Comparison of ENCODE assay signal across 18 cellular contexts in the genomic region with DNA sequence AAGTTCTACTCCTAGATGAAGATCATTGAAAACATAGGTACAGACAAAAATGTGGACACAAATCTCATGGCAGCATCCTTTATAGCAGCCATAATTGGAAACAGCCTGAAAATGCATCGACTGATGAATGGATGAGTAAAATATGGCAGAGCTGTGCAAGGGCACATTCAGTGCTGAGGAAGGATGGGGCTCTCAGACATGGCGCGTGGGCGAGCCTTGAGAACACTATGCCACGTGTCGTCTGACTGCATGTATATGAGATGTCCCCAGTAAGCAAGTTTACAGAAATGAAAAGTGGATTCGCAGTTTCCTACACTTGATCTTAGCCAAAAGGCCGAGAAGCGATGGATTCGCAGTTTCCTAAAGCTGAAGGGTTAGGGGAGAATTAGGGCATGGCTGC.
DNase-seq lines count a peak whose midpoint lies in the region; ATAC-seq and TF ChIP-seq lines count a peak whose summit lies in the region.
"Had no signal": no experiment of that assay in that cellular context is flagged by ENCODE, and none has a peak within 500 bp of the region (broad histone marks: within the 10 kb centered on the region; RNA-seq: fewer than 3 reads in every experiment).

No MANE protein-coding gene starts in this region.

- H3K4me3 ChIP-seq in dorsolateral prefrontal cortex (no peak overlapping the region), hepatocyte (no peak overlapping the region), HAP-1 (no peak overlapping the region)

- no peak for TF ChIP-seq CTCF in dorsolateral prefrontal cortex (IDR thresholded peaks at IDR 0.05 in 54 of 56, conservative IDR thresholded peaks at IDR 0.05 in 2 of 56; ENCODE audit: low read depth in 1 of 56, partially characterized antibody in 56 of 56)
- TF ChIP-seq CTCF in hepatocyte (IDR thresholded peaks at IDR 0.05; ENCODE audit: poor library complexity), result no peak

- intact Hi-C loops in dorsolateral prefrontal cortex (cut with DNase I) (no loop called here), posterior cingulate gyrus (cut with DNase I) (no loop called here)

- peak; percentile 39 for DNase-seq in Ammon's horn (ENCODE audit: low spot score)
- DNase-seq in dorsolateral prefrontal cortex, result peak in 8 of 10 donors; percentile 9 to 85 (median 76)
- DNase-seq in hepatocyte (ENCODE audit: low spot score), result no peak
- peak in 7 of 10 donors; percentile 55 to 94 (median 73) for DNase-seq in posterior cingulate gyrus
- no peak for DNase-seq in HAP-1 (ENCODE audit: low spot score in 2 of 2)
- DNase-seq in stimulated activated naive CD8-positive, alpha-beta T cell treated with anti-CD3 and anti-CD28 coated beads, Interleukin-15, Interleukin-2, amounts not matched to agents 100 U/mL and 50 U/mL, for 24 hours, result no peak
- no peak for DNase-seq in activated T-cell treated with anti-CD3 and anti-CD28 coated beads, Interleukin-2, amount 50 U/mL, for 48 hours
- DNase-seq: AML-193, GDM1, GOT3, KG1, MV-4-11, NCI-H1694 treated with DMSO at 0.1 percent for 48 hours, NCI-H510A, NCI-H774, SHP77 treated with DMSO at 0.1 percent for 48 hours had no signal

- in situ Hi-C loops in HAP-1 (cut with MboI; ENCODE audit: low sequenced_read_pairs), result no loop called here

- ATAC-seq in HG02970 (IDR thresholded peaks at IDR 0.05; ENCODE audit: low FRiP score, unreplicated experiment), result no peak
- ATAC-seq in stimulated activated naive CD8-positive, alpha-beta T cell treated with anti-CD3 and anti-CD28 coated beads, Interleukin-15, Interleukin-2, amounts not matched to agents 100 U/mL and 50 U/mL, for 24 hours, result no peak

- no peak overlapping the region for H2AFZ ChIP-seq in hepatocyte

- H3K9me2 ChIP-seq in hepatocyte (replicated peaks; ENCODE audit: insufficient read depth), result no peaks in the 10 kb centered on the region

- H3K4me2 ChIP-seq in hepatocyte, result no peak overlapping the region

- H3K36me3 ChIP-seq in hepatocyte (replicated peaks; ENCODE audit: insufficient read depth, low read depth), result no peaks in the 10 kb centered on the region
- H3K36me3 ChIP-seq in HAP-1 (replicated peaks), result no peaks in the 10 kb centered on the region

- H3K4me1 ChIP-seq in hepatocyte (ENCODE audit: insufficient read depth), result no peaks in the 10 kb centered on the region
- H3K4me1 ChIP-seq in HAP-1, result no peaks in the 10 kb centered on the region

- 82% methylated on average over 10 of the region's 10 CpGs for WGBS in hepatocyte (ENCODE audit: low lambda C conversion rate, missing lambda C conversion rate)

- no peaks in the 10 kb centered on the region for H3K9me3 ChIP-seq in hepatocyte (ENCODE audit: low read depth)
- no peaks in the 10 kb centered on the region for H3K9me3 ChIP-seq in HAP-1

- H3K79me2 ChIP-seq in hepatocyte, result no peaks in the 10 kb centered on the region

- no peaks in the 10 kb centered on the region for H4K20me1 ChIP-seq in hepatocyte (ENCODE audit: insufficient read depth, poor library complexity, severe bottlenecking)

- peaks cover 0 to 3% (median 0%) of the 10 kb centered on the region in 45 donors for H3K27me3 ChIP-seq in dorsolateral prefrontal cortex
- no peaks in the 10 kb centered on the region for H3K27me3 ChIP-seq in hepatocyte
- no peaks in the 10 kb centered on the region for H3K27me3 ChIP-seq in HAP-1 (ENCODE audit: low read depth)

- H3K27ac ChIP-seq in dorsolateral prefrontal cortex (no peak overlapping the region), hepatocyte (peak overlapping the region; percentile 60)
- H3K27ac ChIP-seq: 22Rv1 had no signal

Comparison
In these comparisons a context has a peak if more than half of its experiments do, and no peak if none do; other contexts are left out.
1. DNase-seq: peak in Ammon's horn (single experiment), dorsolateral prefrontal cortex (8 of 10) and posterior cingulate gyrus (7 of 10); none in hepatocyte (single experiment), HAP-1 (0 of 2), stimulated activated naive CD8-positive, alpha-beta T cell treated with anti-CD3 and anti-CD28 coated beads, Interleukin-15, Interleukin-2, amounts not matched to agents 100 U/mL and 50 U/mL, for 24 hours (single experiment) and activated T-cell treated with anti-CD3 and anti-CD28 coated beads, Interleukin-2, amount 50 U/mL, for 48 hours (0 of 2).